ENCODE assay signal across 5 cellular contexts in the genomic region with DNA sequence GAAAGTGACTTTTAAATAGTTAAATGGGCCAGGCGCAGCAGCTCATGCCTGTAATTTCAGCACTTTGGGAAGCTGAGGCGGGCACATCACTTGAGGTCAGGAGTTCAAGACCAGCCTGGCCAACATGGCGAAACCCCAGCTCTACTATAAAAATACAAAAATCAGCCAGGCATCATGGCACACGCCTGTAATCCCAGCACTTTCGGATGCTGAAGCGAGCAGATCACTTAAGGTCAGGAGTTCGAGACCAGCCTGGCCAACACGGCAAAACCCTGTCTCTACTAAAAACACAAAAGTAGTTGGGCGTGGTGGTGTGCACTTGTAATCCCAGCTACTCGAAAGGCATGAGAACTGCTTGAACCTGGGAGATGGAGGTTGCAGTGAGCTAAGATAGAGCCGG. TPM values are rescaled to one million over a fixed set of nuclear protein-coding genes. Genes with fewer than 3 reads are reported as not detected.
A peak's percentile ranks its signal among the peaks of the same experiment; 100 is the strongest.
DNase-seq lines count a peak whose midpoint lies in the region; ATAC-seq, FAIRE-seq and TF ChIP-seq lines count a peak whose summit lies in the region.
"Not testable (repeated sequence)": the region's sequence is repeated elsewhere in the genome, so short reads cannot be mapped to it uniquely, and the experiment has no call there.

No MANE protein-coding gene starts in this region.

- H3K27me3 Mint-ChIP-seq in stimulated activated naive B cell treated with anti-CD40 and anti-IgM and Interleukin-4, amounts not matched to agents 10 μg/mL and 1 μg/mL and 100 μg/mL, for 72 hours: not testable (repeated sequence)

- BruUV-seq in K562 (replicated peaks; lab: Mats Ljungman, UMichigan): not testable (repeated sequence)

- not testable (repeated sequence) for H3K4me3 Mint-ChIP-seq in stimulated activated naive B cell treated with anti-CD40 and anti-IgM and Interleukin-4, amounts not matched to agents 10 μg/mL and 1 μg/mL and 100 μg/mL, for 72 hours

- intact Hi-C loops in K562 (cut with micrococcal nuclease): not testable (repeated sequence)

- H2AFZ ChIP-seq in K562 (ENCODE audit: low read depth, low read length); mesenchymal stem cell (ENCODE audit: low read depth, low read length): not testable (repeated sequence)

- H3K27me3 ChIP-seq in K562 (ENCODE audit: control insufficient read depth in 2 of 2, insufficient read depth in 2 of 2, low read length in 2 of 2); mesenchymal stem cell (ENCODE audit: control insufficient read depth in 1 of 2, insufficient read depth in 1 of 2, low read length in 2 of 2): not testable (repeated sequence)

- H3K36me3 ChIP-seq in HEK293 (ENCODE audit: control insufficient read depth in 2 of 2, insufficient read depth in 1 of 2, low read length in 2 of 2) (peaks cover 50 to 98% of the 10 kb centered on the region in 2 experiments), K562 (ENCODE audit: control insufficient read depth, insufficient read depth, low read length) (peaks cover 97% of the 10 kb centered on the region), mesenchymal stem cell (ENCODE audit: control insufficient read depth in 1 of 2, insufficient read depth in 2 of 2, low read depth in 1 of 2, low read length in 2 of 2) (peaks cover 23 to 97% of the 10 kb centered on the region in 2 experiments)

- H3K79me1 ChIP-seq in mesenchymal stem cell (replicated peaks; ENCODE audit: low read length, poor library complexity, severe bottlenecking): not testable (repeated sequence)

- H2AK5ac ChIP-seq in mesenchymal stem cell (ENCODE audit: low read length, severe bottlenecking): not testable (repeated sequence)

- peak overlapping the region; percentile 80 for H3K27ac Mint-ChIP-seq in stimulated activated naive B cell treated with anti-CD40 and anti-IgM and Interleukin-4, amounts not matched to agents 10 μg/mL and 1 μg/mL and 100 μg/mL, for 72 hours

- not testable (repeated sequence) for H3K4me1 ChIP-seq in HEK293 (ENCODE audit: control insufficient read depth, insufficient read depth, low read length); K562 (replicated peaks in 1 of 2; ENCODE audit: control insufficient read depth in 2 of 2, insufficient read depth in 2 of 2, low read length in 2 of 2); mesenchymal stem cell (ENCODE audit: control insufficient read depth, insufficient read depth, low read depth, low read length)

- H3K23ac ChIP-seq in mesenchymal stem cell (ENCODE audit: low read length in 2 of 2): not testable (repeated sequence)

- CTCF ChIA-PET in HEK293 (lab: Yijun Ruan, JAX): interaction anchor here (1.6 kb wide), 1 partner anchor 178 kb away, joined by 4 read pairs; no protein-coding TSS in a partner anchor
- CTCF ChIA-PET in K562 (lab: Yijun Ruan, JAX; ENCODE audit: low intra/inter-chr PET ratio): not testable (repeated sequence)

- H3K4me3 ChIP-seq in HEK293 (ENCODE audit: low read depth, low read length); K562; mesenchymal stem cell (ENCODE audit: insufficient read depth in 1 of 2, low read depth in 1 of 2, low read length in 2 of 2): not testable (repeated sequence)

- not testable (repeated sequence) for H3K18ac ChIP-seq in mesenchymal stem cell (ENCODE audit: low read depth in 1 of 2, low read length in 2 of 2)

- not testable (repeated sequence) for H3K9me3 Mint-ChIP-seq in stimulated activated naive B cell treated with anti-CD40 and anti-IgM and Interleukin-4, amounts not matched to agents 10 μg/mL and 1 μg/mL and 100 μg/mL, for 72 hours

- TF ChIP-seq POLR2A in K562 (conservative IDR thresholded peaks at IDR 0.05): not testable (repeated sequence)

- not testable (repeated sequence) for H4K20me1 ChIP-seq in K562 (replicated peaks; ENCODE audit: control insufficient read depth, insufficient read depth, low read length)

- H2BK5ac ChIP-seq in mesenchymal stem cell (ENCODE audit: low read depth, low read length, poor library complexity, severe bottlenecking): not testable (repeated sequence)

- WGBS in K562 (ENCODE audit: insufficient coverage, low coverage, missing lambda C conversion rate): 96% methylated on average over 11 of the region's 11 CpGs
- WGBS in mesenchymal stem cell: 96% methylated on average over 10 of the region's 11 CpGs

- H4K91ac ChIP-seq in mesenchymal stem cell (ENCODE audit: low read length): not testable (repeated sequence)

- TF ChIP-seq EP300 in K562 (IDR thresholded peaks at IDR 0.05; ENCODE audit: low read length): not testable (repeated sequence)

- not testable (repeated sequence) for H2BK120ac ChIP-seq in mesenchymal stem cell (ENCODE audit: low read depth, low read length)

- not testable (repeated sequence) for FAIRE-seq in K562 (lab: Jason Lieb, UNC)

- not testable (repeated sequence) for H3K27ac ChIP-seq in HEK293 (ENCODE audit: extremely low read depth, low read depth, low read length); K562 (ENCODE audit: extremely low read depth, low read depth, low read length); mesenchymal stem cell (ENCODE audit: low read length, poor library complexity, severe bottlenecking)

- not testable (repeated sequence) for H3K9me1 ChIP-seq in K562 (ENCODE audit: control insufficient read depth, insufficient read depth, low read length)

- in situ Hi-C loops in K562 (cut with MboI): not testable (repeated sequence)

- not testable (repeated sequence) for H3K14ac ChIP-seq in mesenchymal stem cell (ENCODE audit: low read length in 2 of 2)

- not testable (repeated sequence) for H2BK15ac ChIP-seq in mesenchymal stem cell (ENCODE audit: low read depth, poor library complexity, severe bottlenecking)

- not testable (repeated sequence) for H3K4ac ChIP-seq in mesenchymal stem cell (ENCODE audit: low read depth in 1 of 2, low read length in 2 of 2)

- H4K8ac ChIP-seq in mesenchymal stem cell (ENCODE audit: low read length): not testable (repeated sequence)

- not testable (repeated sequence) for H3K4me2 ChIP-seq in K562 (ENCODE audit: insufficient read depth, low read length); mesenchymal stem cell (ENCODE audit: low read length, poor library complexity, severe bottlenecking)

- not testable (repeated sequence) for H3K9ac ChIP-seq in K562 (ENCODE audit: insufficient read depth in 1 of 2, low read depth in 2 of 2, low read length in 2 of 2)
- H3K9ac ChIP-seq in mesenchymal stem cell (ENCODE audit: low read length): peak overlapping the region; percentile 21

- H2BK12ac ChIP-seq in mesenchymal stem cell (ENCODE audit: low read length in 2 of 2): not testable (repeated sequence)

- not testable (repeated sequence) for H3K4me1 Mint-ChIP-seq in stimulated activated naive B cell treated with anti-CD40 and anti-IgM and Interleukin-4, amounts not matched to agents 10 μg/mL and 1 μg/mL and 100 μg/mL, for 72 hours

- H3K9me3 ChIP-seq in HEK293 (ENCODE audit: control insufficient read depth, insufficient read depth, low read depth, low read length); K562 (replicated peaks; ENCODE audit: control insufficient read depth, insufficient read depth, low read depth, low read length); mesenchymal stem cell (ENCODE audit: control insufficient read depth, low read length): not testable (repeated sequence)

- TF ChIP-seq CTCF in HEK293 (tag by site-specific recombination; IDR thresholded peaks at IDR 0.05); K562 (IDR thresholded peaks at IDR 0.05 in 2 of 3, conservative IDR thresholded peaks at IDR 0.05 in 1 of 3; ENCODE audit: insufficient read depth in 2 of 3, low read depth in 1 of 3, low read length in 3 of 3): not testable (repeated sequence)

- not testable (repeated sequence) for TF ChIP-seq RAD21 in K562 (CRISPR knock-in tag; conservative IDR thresholded peaks at IDR 0.05 in 1 of 2, IDR thresholded peaks at IDR 0.05 in 1 of 2)

- peak; percentile 52 for DNase-seq in activated CD8-positive, alpha-beta memory T cell treated with anti-CD3 and anti-CD28 coated beads for 24 hours
- not testable (repeated sequence) for DNase-seq in K562 (ENCODE audit: extremely low read depth in 1 of 4, low spot score in 3 of 4); mesenchymal stem cell; stimulated activated naive B cell treated with anti-CD40 and anti-IgM and Interleukin-4, amounts not matched to agents 10 μg/mL and 1 μg/mL and 100 μg/mL, for 72 hours

- peaks cover 25 to 41% of the 10 kb centered on the region in 2 donors for H3K36me3 Mint-ChIP-seq in stimulated activated naive B cell treated with anti-CD40 and anti-IgM and Interleukin-4, amounts not matched to agents 10 μg/mL and 1 μg/mL and 100 μg/mL, for 72 hours

- ATAC-seq in K562; stimulated activated naive B cell treated with anti-CD40 and anti-IgM and Interleukin-4, amounts not matched to agents 10 μg/mL and 1 μg/mL and 100 μg/mL, for 72 hours (replicated peaks): not testable (repeated sequence)

- H3K79me2 ChIP-seq in K562 (ENCODE audit: control insufficient read depth, insufficient read depth, low read length): peaks cover 30% of the 10 kb centered on the region

- POLR2A ChIA-PET in HEK293 (lab: Yijun Ruan, JAX): interaction anchor here (1.4 kb wide), 1 partner anchor 12 kb away, joined by 5 read pairs; no protein-coding TSS in a partner anchor
- POLR2A ChIA-PET in K562 (lab: Yijun Ruan, JAX): interaction anchor here (0.7 to 12.6 kb wide), 6 partner anchors 9 to 169 kb away, joined by 3 to 102 read pairs (median 4); a partner anchor contains a TSS

RNA-seq across cellular contexts. Expression of a gene that starts 6.7 kb away (rescaled TPM):
- 8.1 and 30.8 TPM in 2 replicates for total RNA-seq in K562 (2011; cell fraction: chromatin; rRNA removed; ENCODE audit: low replicate concordance)
- total RNA-seq in K562 (2011; cell fraction: nucleolus; rRNA removed): 77.2 and 84.6 TPM in 2 replicates
- 53.4 and 57.0 TPM in 2 replicates for total RNA-seq in K562 (2011; cell fraction: nucleoplasm; rRNA removed)
- total RNA-seq in K562 (2014; rRNA removed) (422 and 571 TPM in 2 replicates), K562 (2014; rRNA removed; fragmentation: Illumina TruSeq; extraction: Trizol) (46.5 and 50.1 TPM in 2 replicates), K562 (2015; rRNA removed; fragmentation: Illumina TruSeq; extraction: Trizol) (137 and 139 TPM in 2 replicates), K562 (2021) (217 and 226 TPM in 2 replicates)
- polyA plus RNA-seq in K562 (2011; rRNA removed) (179 and 193 TPM in 2 replicates), K562 (2014; fragmentation: Illumina TruSeq; extraction: Trizol) (31.8 and 117 TPM in 2 replicates), K562 (2014; fragmentation: Nextera tagmentation; extraction: Ambion mirVana) (100 to 1,000 TPM; 635 to 741 TPM), K562 (2014; rRNA removed) (433 and 559 TPM in 2 replicates)
- polyA plus RNA-seq in K562 (2011; cell fraction: cytosol; rRNA removed): 657 and 854 TPM in 2 replicates
- 234 and 309 TPM in 2 replicates for polyA plus RNA-seq in K562 (2011; cell fraction: nucleus; rRNA removed)
- polyA plus RNA-seq in K562 (2012): 288 and 480 TPM in 2 replicates
- 18.5 and 28.9 TPM in 2 replicates for polyA minus RNA-seq in K562 (2011; rRNA and poly(A)+ RNA removed)
- 43.7 and 68.4 TPM in 2 replicates for polyA minus RNA-seq in K562 (2011; cell fraction: cytosol; rRNA and poly(A)+ RNA removed)
- 21.0 and 24.8 TPM in 2 replicates for polyA minus RNA-seq in K562 (2011; cell fraction: nucleus; rRNA and poly(A)+ RNA removed)
- polyA plus RNA-seq in mesenchymal stem cell (2013, experiment 1 of 2): 553 TPM
- 561 TPM for polyA plus RNA-seq in mesenchymal stem cell (2013, experiment 2 of 2)

RNA-seq across cellular contexts. Expression of a gene that starts 6.7 kb away (rescaled TPM):
- total RNA-seq in K562 (2011; cell fraction: chromatin; rRNA removed; ENCODE audit: low replicate concordance): 52.4 and 75.5 TPM in 2 replicates
- 59.4 and 63.0 TPM in 2 replicates for total RNA-seq in K562 (2011; cell fraction: nucleolus; rRNA removed)
- total RNA-seq in K562 (2011; cell fraction: nucleoplasm; rRNA removed): 55.7 and 62.0 TPM in 2 replicates
- 45.0 and 59.4 TPM in 2 replicates for total RNA-seq in K562 (2014; rRNA removed)
- total RNA-seq in K562 (2014; rRNA removed; fragmentation: Illumina TruSeq; extraction: Trizol): 41.0 and 41.8 TPM in 2 replicates
- total RNA-seq in K562 (2015; rRNA removed; fragmentation: Illumina TruSeq; extraction: Trizol): 34.1 and 34.7 TPM in 2 replicates
- total RNA-seq in K562 (2021): 47.1 and 52.5 TPM in 2 replicates
- polyA plus RNA-seq in K562 (2011; rRNA removed): 72.2 and 76.3 TPM in 2 replicates
- polyA plus RNA-seq in K562 (2011; cell fraction: cytosol; rRNA removed): 84.5 and 124 TPM in 2 replicates
- polyA plus RNA-seq in K562 (2011; cell fraction: nucleus; rRNA removed): 63.6 and 64.2 TPM in 2 replicates
- polyA plus RNA-seq in K562 (2012): 27.4 and 33.4 TPM in 2 replicates
- polyA plus RNA-seq in K562 (2014; fragmentation: Illumina TruSeq; extraction: Trizol): 48.0 and 51.9 TPM in 2 replicates
- polyA plus RNA-seq in K562 (2014; fragmentation: Nextera tagmentation; extraction: Ambion mirVana): 10 to 100 TPM; 11.5 to 13.9 TPM
- polyA plus RNA-seq in K562 (2014; rRNA removed): 84.8 and 94.6 TPM in 2 replicates
- 45.8 and 53.4 TPM in 2 replicates for polyA minus RNA-seq in K562 (2011; rRNA and poly(A)+ RNA removed)
- 19.5 and 21.2 TPM in 2 replicates for polyA minus RNA-seq in K562 (2011; cell fraction: cytosol; rRNA and poly(A)+ RNA removed)
- 21.2 and 21.4 TPM in 2 replicates for polyA minus RNA-seq in K562 (2011; cell fraction: nucleus; rRNA and poly(A)+ RNA removed)
- polyA plus RNA-seq in mesenchymal stem cell (2013, experiment 1 of 2): 12.7 TPM
- 13.6 TPM for polyA plus RNA-seq in mesenchymal stem cell (2013, experiment 2 of 2)

RNA-seq across cellular contexts. Expression of a gene that starts 36.2 kb away (rescaled TPM):
- total RNA-seq in K562 (2011; cell fraction: chromatin; rRNA removed; ENCODE audit: low replicate concordance): 377 and 1,084 TPM in 2 replicates
- 154 and 218 TPM in 2 replicates for total RNA-seq in K562 (2011; cell fraction: nucleolus; rRNA removed)
- 345 and 673 TPM in 2 replicates for total RNA-seq in K562 (2011; cell fraction: nucleoplasm; rRNA removed)
- total RNA-seq in K562 (2014; rRNA removed) (241 and 314 TPM in 2 replicates), K562 (2014; rRNA removed; fragmentation: Illumina TruSeq; extraction: Trizol) (305 and 330 TPM in 2 replicates), K562 (2015; rRNA removed; fragmentation: Illumina TruSeq; extraction: Trizol) (297 and 319 TPM in 2 replicates), K562 (2021) (241 and 250 TPM in 2 replicates)
- polyA plus RNA-seq in K562 (2011; rRNA removed) (187 and 191 TPM in 2 replicates), K562 (2014; fragmentation: Illumina TruSeq; extraction: Trizol) (213 and 218 TPM in 2 replicates), K562 (2014; fragmentation: Nextera tagmentation; extraction: Ambion mirVana) (100 to 1,000 TPM; 143 to 198 TPM), K562 (2014; rRNA removed) (212 and 228 TPM in 2 replicates)
- polyA plus RNA-seq in K562 (2011; cell fraction: cytosol; rRNA removed): 33.0 and 80.4 TPM in 2 replicates
- polyA plus RNA-seq in K562 (2011; cell fraction: nucleus; rRNA removed): 662 and 820 TPM in 2 replicates
- polyA plus RNA-seq in K562 (2012): 185 and 194 TPM in 2 replicates
- 178 and 203 TPM in 2 replicates for polyA minus RNA-seq in K562 (2011; rRNA and poly(A)+ RNA removed)
- 67.8 and 77.2 TPM in 2 replicates for polyA minus RNA-seq in K562 (2011; cell fraction: cytosol; rRNA and poly(A)+ RNA removed)
- polyA minus RNA-seq in K562 (2011; cell fraction: nucleus; rRNA and poly(A)+ RNA removed): 241 and 336 TPM in 2 replicates
- polyA plus RNA-seq in mesenchymal stem cell (2013, experiment 1 of 2): 142 TPM
- 138 TPM for polyA plus RNA-seq in mesenchymal stem cell (2013, experiment 2 of 2)

RNA-seq across cellular contexts. Expression of a gene that starts 41.2 kb away (rescaled TPM):
- total RNA-seq in K562 (2011; cell fraction: chromatin; rRNA removed; ENCODE audit: low replicate concordance): 182 and 323 TPM in 2 replicates
- total RNA-seq in K562 (2011; cell fraction: nucleolus; rRNA removed): 205 and 207 TPM in 2 replicates
- 200 and 207 TPM in 2 replicates for total RNA-seq in K562 (2011; cell fraction: nucleoplasm; rRNA removed)
- 54.4 and 83.8 TPM in 2 replicates for total RNA-seq in K562 (2014; rRNA removed)
- 39.7 and 42.2 TPM in 2 replicates for total RNA-seq in K562 (2014; rRNA removed; fragmentation: Illumina TruSeq; extraction: Trizol)
- total RNA-seq in K562 (2015; rRNA removed; fragmentation: Illumina TruSeq; extraction: Trizol): 41.9 and 42.1 TPM in 2 replicates
- 102 and 105 TPM in 2 replicates for total RNA-seq in K562 (2021)
- 72.9 and 80.0 TPM in 2 replicates for polyA plus RNA-seq in K562 (2011; rRNA removed)
- 124 and 164 TPM in 2 replicates for polyA plus RNA-seq in K562 (2011; cell fraction: cytosol; rRNA removed)
- polyA plus RNA-seq in K562 (2011; cell fraction: nucleus; rRNA removed): 322 and 336 TPM in 2 replicates
- polyA plus RNA-seq in K562 (2012): 98.9 and 128 TPM in 2 replicates
- polyA plus RNA-seq in K562 (2014; fragmentation: Illumina TruSeq; extraction: Trizol): 68.6 and 69.8 TPM in 2 replicates
- 10 to 100 TPM; 45.5 to 56.0 TPM for polyA plus RNA-seq in K562 (2014; fragmentation: Nextera tagmentation; extraction: Ambion mirVana)
- 56.0 and 65.2 TPM in 2 replicates for polyA plus RNA-seq in K562 (2014; rRNA removed)
- 46.6 and 66.8 TPM in 2 replicates for polyA minus RNA-seq in K562 (2011; rRNA and poly(A)+ RNA removed)
- polyA minus RNA-seq in K562 (2011; cell fraction: cytosol; rRNA and poly(A)+ RNA removed): 46.7 and 82.3 TPM in 2 replicates
- polyA minus RNA-seq in K562 (2011; cell fraction: nucleus; rRNA and poly(A)+ RNA removed): 66.4 and 92.3 TPM in 2 replicates
- polyA plus RNA-seq in mesenchymal stem cell (2013, experiment 1 of 2): 94.1 TPM
- 94.1 TPM for polyA plus RNA-seq in mesenchymal stem cell (2013, experiment 2 of 2)

RNA-seq across cellular contexts. Expression of a gene that starts 41.2 kb away (rescaled TPM):
- 81.9 and 147 TPM in 2 replicates for total RNA-seq in K562 (2011; cell fraction: chromatin; rRNA removed; ENCODE audit: low replicate concordance)
- total RNA-seq in K562 (2011; cell fraction: nucleolus; rRNA removed): 22.5 and 28.8 TPM in 2 replicates
- 55.1 and 69.2 TPM in 2 replicates for total RNA-seq in K562 (2011; cell fraction: nucleoplasm; rRNA removed)
- total RNA-seq in K562 (2014; rRNA removed) (33.9 and 40.8 TPM in 2 replicates), K562 (2014; rRNA removed; fragmentation: Illumina TruSeq; extraction: Trizol) (73.3 and 78.7 TPM in 2 replicates), K562 (2015; rRNA removed; fragmentation: Illumina TruSeq; extraction: Trizol) (76.5 and 76.8 TPM in 2 replicates), K562 (2021) (120 TPM in 2 replicates)
- polyA plus RNA-seq in K562 (2011; rRNA removed) (123 and 144 TPM in 2 replicates), K562 (2014; fragmentation: Illumina TruSeq; extraction: Trizol) (133 and 162 TPM in 2 replicates), K562 (2014; fragmentation: Nextera tagmentation; extraction: Ambion mirVana) (1 to 10 TPM; 5.0 to 10.0 TPM), K562 (2014; rRNA removed) (49.1 and 57.9 TPM in 2 replicates)
- 165 and 176 TPM in 2 replicates for polyA plus RNA-seq in K562 (2011; cell fraction: cytosol; rRNA removed)
- polyA plus RNA-seq in K562 (2011; cell fraction: nucleus; rRNA removed): 127 and 133 TPM in 2 replicates
- polyA plus RNA-seq in K562 (2012): 53.2 and 59.8 TPM in 2 replicates
- 309 and 312 TPM in 2 replicates for polyA minus RNA-seq in K562 (2011; rRNA and poly(A)+ RNA removed)
- 61.7 and 71.5 TPM in 2 replicates for polyA minus RNA-seq in K562 (2011; cell fraction: cytosol; rRNA and poly(A)+ RNA removed)
- 23.6 and 40.4 TPM in 2 replicates for polyA minus RNA-seq in K562 (2011; cell fraction: nucleus; rRNA and poly(A)+ RNA removed)
- 68.0 TPM for polyA plus RNA-seq in mesenchymal stem cell (2013, experiment 1 of 2)
- 69.0 TPM for polyA plus RNA-seq in mesenchymal stem cell (2013, experiment 2 of 2)
